In the genomic region with DNA sequence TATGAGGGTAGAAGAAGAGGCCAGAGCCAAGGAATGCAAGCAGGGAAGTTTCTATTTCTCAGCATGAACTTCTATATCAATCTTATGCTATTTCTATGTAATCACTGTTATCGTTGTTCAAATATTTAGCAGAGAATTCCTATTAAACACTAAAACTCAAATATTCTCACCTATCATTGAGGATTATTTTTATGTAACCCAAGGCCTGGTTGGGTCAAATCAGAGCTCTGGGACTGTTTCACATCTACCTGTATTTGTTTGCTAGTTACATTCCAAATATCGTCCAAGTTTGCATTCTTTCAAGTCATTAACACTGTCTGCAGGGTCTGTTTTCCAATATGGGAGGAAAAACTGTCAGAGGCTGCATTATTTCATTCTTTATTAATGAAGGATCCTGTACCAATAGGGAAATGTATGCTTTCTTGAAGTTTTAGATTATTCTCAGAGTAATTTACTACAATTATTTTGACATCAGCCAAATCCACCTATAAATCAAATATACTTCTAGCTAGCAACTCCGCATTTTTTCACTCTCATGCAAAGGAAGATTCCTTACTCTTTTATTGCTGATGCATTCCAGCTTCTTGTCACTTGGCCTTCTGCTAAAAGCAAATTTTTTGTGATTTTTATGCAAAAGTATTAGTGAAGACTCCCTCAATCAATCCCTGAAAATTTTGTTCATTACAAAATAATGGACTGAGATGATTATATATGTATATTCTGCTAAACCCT, we compare ENCODE assay signal across 13 cellular contexts. TPM values are rescaled to one million over a fixed set of nuclear protein-coding genes. Genes with fewer than 3 reads are reported as not detected.
DNase-seq lines count a peak whose midpoint lies in the region; ATAC-seq and TF ChIP-seq lines count a peak whose summit lies in the region.
"Had no signal": no experiment of that assay in that cellular context is flagged by ENCODE, and none has a peak within 500 bp of the region (broad histone marks: within the 10 kb centered on the region; RNA-seq: fewer than 3 reads in every experiment).

No MANE protein-coding gene starts in this region.

- H3K9ac ChIP-seq in rectal smooth muscle tissue (ENCODE audit: low read length): no peak overlapping the region
- H3K9ac ChIP-seq: BLaER1, GM23248 had no signal

- H3K4me1 ChIP-seq in body of pancreas (peaks cover 14% of the 10 kb centered on the region), rectal smooth muscle tissue (ENCODE audit: control insufficient read depth, insufficient read depth, low read length) (peaks cover 17% of the 10 kb centered on the region)
- H3K4me1 ChIP-seq: A549, BLaER1 had no signal

- no peaks in the 10 kb centered on the region for H3K9me3 ChIP-seq in body of pancreas
- H3K9me3 ChIP-seq: A549, BLaER1, HAP-1 had no signal

- H3K4me3 ChIP-seq in AG10803 (ENCODE audit: low read length) (no peak overlapping the region), body of pancreas (no peak overlapping the region), rectal smooth muscle tissue (ENCODE audit: low read length) (no peak overlapping the region)
- H3K4me3 ChIP-seq: A549, BLaER1, GM23248, HAP-1 had no signal

- peak; percentile 78 for ATAC-seq in body of pancreas
- ATAC-seq: A549 had no signal

- DNase-seq in AG10803 (ENCODE audit: low read depth) (peak; percentile 55), body of pancreas (no peak), left kidney (ENCODE audit: low read depth, low spot score) (peak; percentile 59), NCI-H2196 treated with DMSO at 0.1 percent for 48 hours (lab: John Stamatoyannopoulos, UW; ENCODE audit: unreplicated experiment) (no peak), germinal center (ENCODE audit: low spot score) (no peak), NOMO-1 (lab: John Stamatoyannopoulos, UW; ENCODE audit: unreplicated experiment in 2 of 2) (no peak)
- DNase-seq: CD4-positive, alpha-beta memory T cell; GM23248 had no signal

- no peaks in the 10 kb centered on the region for H3K27me3 ChIP-seq in body of pancreas
- H3K27me3 ChIP-seq in rectal smooth muscle tissue (ENCODE audit: control insufficient read depth, insufficient read depth, low read length): no peaks in the 10 kb centered on the region
- H3K27me3 ChIP-seq: BLaER1 had no signal

- intact Hi-C loops in body of pancreas (cut with DNase I): no loop called here

- H3K27ac ChIP-seq in body of pancreas (peak overlapping the region in 3 of 4 donors; percentile 12 to 54 (median 52)), rectal smooth muscle tissue (ENCODE audit: low read depth, low read length) (peak overlapping the region; percentile 46)
- H3K27ac ChIP-seq: A549, BLaER1, GM23248, HL-60 had no signal

- WGBS in body of pancreas, 2 donors: 34% methylated on average over 3 of the region's 3 CpGs

- H3K36me3 ChIP-seq in body of pancreas (replicated peaks in 1 of 2; ENCODE audit: insufficient read depth in 1 of 2, low read depth in 2 of 2) (no peaks in the 10 kb centered on the region), rectal smooth muscle tissue (ENCODE audit: control insufficient read depth, insufficient read depth, low read length) (no peaks in the 10 kb centered on the region)
- H3K36me3 ChIP-seq: BLaER1, HAP-1 had no signal

- TF ChIP-seq CTCF in AG10803 (conservative IDR thresholded peaks at IDR 0.05; ENCODE audit: low read length) (no peak), body of pancreas (IDR thresholded peaks at IDR 0.05) (no peak)

- no peak for TF ChIP-seq POLR2A in body of pancreas (IDR thresholded peaks at IDR 0.05)

RNA-seq across cellular contexts. Expression of a gene that starts 52.3 kb away (rescaled TPM):
- 10 to 100 TPM; 12.2 to 20.2 TPM for total RNA-seq in body of pancreas
- total RNA-seq: CD4-positive, alpha-beta memory T cell had no signal

Comparison
In these comparisons a context has a peak if more than half of its experiments do, and no peak if none do; other contexts are left out.
1. DNase-seq: peak in AG10803 (single experiment) and left kidney (single experiment); none in body of pancreas (0 of 4), NCI-H2196 treated with DMSO at 0.1 percent for 48 hours (single experiment), germinal center (single experiment) and NOMO-1 (0 of 2).